In genomic region chr12:54759751-54760150, GRCh38 we compare ENCODE assay signal across 9 cellular contexts.
DNase-seq lines count a peak whose midpoint lies in the region; ATAC-seq and TF ChIP-seq lines count a peak whose summit lies in the region.
"Had no signal": no experiment of that assay in that cellular context is flagged by ENCODE, and none has a peak within 500 bp of the region (broad histone marks: within the 10 kb centered on the region; RNA-seq: fewer than 3 reads in every experiment).

No MANE protein-coding gene starts in this region.

- BruUV-seq in Panc1 (replicated peaks; lab: Mats Ljungman, UMichigan) = no TSS peak

- intact Hi-C loops in Panc1 (cut with micrococcal nuclease; ENCODE audit: unreplicated experiment) (loop anchor here (1.0 kb wide), 1 partner anchor 199 kb away; no protein-coding TSS in a partner anchor), sigmoid colon (cut with DNase I) (no loop called here), left ventricle myocardium superior (cut with micrococcal nuclease) (no loop called here)
- intact Hi-C loops in activated T-helper 1 cell treated with anti-CD3 and anti-CD28 coated beads, Interleukin-12 subunit alpha, Interleukin-12 subunit beta, Interleukin-2, Interleukin-4 antibody, amounts not matched to agents 30 ng/mL and 10 ng/mL and 1 ng/mL, durations not matched to agents 14 hours and 24 hours and 36 hours (cut with micrococcal nuclease) = loop anchor here (1.0 kb wide), 1 partner anchor 199 kb away; no protein-coding TSS in a partner anchor

- no peak overlapping the region for H3K27ac Mint-ChIP-seq in activated T-helper 1 cell treated with anti-CD3 and anti-CD28 coated beads, Interleukin-12 subunit alpha, Interleukin-12 subunit beta, Interleukin-2, Interleukin-4 antibody, amounts not matched to agents 30 ng/mL and 10 ng/mL and 1 ng/mL, durations not matched to agents 14 hours and 24 hours and 36 hours
- H3K27ac Mint-ChIP-seq: T-helper 1 cell treated with Interleukin-12 subunit alpha and Interleukin-12 subunit beta and Interleukin-4 antibody, amounts not matched to agents 30 μg/mL and 1 μg/mL, for 36 hours had no signal

- CTCF ChIA-PET in Panc1 (lab: Charles Lee) = interaction anchor here (0.6 to 0.8 kb wide), 4 partner anchors 197 to 306 kb away, joined by 3 to 6 read pairs (median 4); no protein-coding TSS in a partner anchor

- in situ Hi-C loops in Panc1 (cut with HindIII; ENCODE audit: low pct_unique_long_range_greater_than_20kb, low sequenced_read_pairs) = no loop called here

- ATAC-seq in HG02943 (IDR thresholded peaks at IDR 0.05; ENCODE audit: low read depth, unreplicated experiment) (peak; percentile 63), Panc1 (peak; percentile 87), left ventricle myocardium superior (no peak)

- H3K9me3 ChIP-seq in Panc1 (ENCODE audit: control insufficient read depth, insufficient read depth, low read depth, low read length) = no peaks in the 10 kb centered on the region
- H3K9me3 ChIP-seq in sigmoid colon = peaks cover 0 to 4% (median 0%) of the 10 kb centered on the region in 4 donors

- H3K9me3 Mint-ChIP-seq in activated T-helper 1 cell treated with anti-CD3 and anti-CD28 coated beads, Interleukin-12 subunit alpha, Interleukin-12 subunit beta, Interleukin-2, Interleukin-4 antibody, amounts not matched to agents 30 ng/mL and 10 ng/mL and 1 ng/mL, durations not matched to agents 14 hours and 24 hours and 36 hours = peaks cover 13% of the 10 kb centered on the region

- H3K4me3 Mint-ChIP-seq in activated T-helper 1 cell treated with anti-CD3 and anti-CD28 coated beads, Interleukin-12 subunit alpha, Interleukin-12 subunit beta, Interleukin-2, Interleukin-4 antibody, amounts not matched to agents 30 ng/mL and 10 ng/mL and 1 ng/mL, durations not matched to agents 14 hours and 24 hours and 36 hours = no peak overlapping the region
- H3K4me3 Mint-ChIP-seq: T-helper 1 cell treated with Interleukin-12 subunit alpha and Interleukin-12 subunit beta and Interleukin-4 antibody, amounts not matched to agents 30 μg/mL and 1 μg/mL, for 36 hours had no signal

- DNase-seq in GF-D8 (lab: John Stamatoyannopoulos, UW) (peak; percentile 25), Panc1 (ENCODE audit: low read depth, low spot score) (peak; percentile 18), iPS DF 4.7 (ENCODE audit: extremely low read depth, low spot score) (peak; percentile 66), sigmoid colon (no peak), left ventricle myocardium superior (no peak), NCI-H128 (lab: John Stamatoyannopoulos, UW; ENCODE audit: unreplicated experiment) (no peak)
- DNase-seq in activated T-helper 1 cell treated with anti-CD3 and anti-CD28 coated beads, Interleukin-12 subunit alpha, Interleukin-12 subunit beta, Interleukin-2, Interleukin-4 antibody, amounts not matched to agents 30 ng/mL and 10 ng/mL and 1 ng/mL, durations not matched to agents 14 hours and 24 hours and 36 hours (ENCODE audit: low spot score) = no peak

- no peak overlapping the region for H3K27ac ChIP-seq in Panc1 (ENCODE audit: low read length)
- no peak overlapping the region for H3K27ac ChIP-seq in sigmoid colon

- TF ChIP-seq CTCF in Panc1 (IDR thresholded peaks at IDR 0.05) (peak; percentile 67), sigmoid colon (IDR thresholded peaks at IDR 0.05) (no peak)

- H3K4me1 ChIP-seq in Panc1 (ENCODE audit: control insufficient read depth, insufficient read depth, low read length) = no peaks in the 10 kb centered on the region
- H3K4me1 ChIP-seq in sigmoid colon = no peaks in the 10 kb centered on the region

- no peak for TF ChIP-seq EP300 in sigmoid colon (IDR thresholded peaks at IDR 0.05)

- peaks cover 8% of the 10 kb centered on the region for H3K4me1 Mint-ChIP-seq in activated T-helper 1 cell treated with anti-CD3 and anti-CD28 coated beads, Interleukin-12 subunit alpha, Interleukin-12 subunit beta, Interleukin-2, Interleukin-4 antibody, amounts not matched to agents 30 ng/mL and 10 ng/mL and 1 ng/mL, durations not matched to agents 14 hours and 24 hours and 36 hours (ENCODE audit: low read depth)

- POLR2A ChIA-PET in Panc1 (lab: Charles Lee) = no interaction called here

- WGBS in sigmoid colon, 2 donors = 52 to 56% methylated on average over 1 of the region's 1 CpG

- H3K27me3 ChIP-seq in Panc1 (ENCODE audit: control insufficient read depth, insufficient read depth, low read length) (peaks cover 5% of the 10 kb centered on the region; the same call in 1 of the 2 replicates), sigmoid colon (no peaks in the 10 kb centered on the region)

- peaks cover 12% of the 10 kb centered on the region for H3K27me3 Mint-ChIP-seq in activated T-helper 1 cell treated with anti-CD3 and anti-CD28 coated beads, Interleukin-12 subunit alpha, Interleukin-12 subunit beta, Interleukin-2, Interleukin-4 antibody, amounts not matched to agents 30 ng/mL and 10 ng/mL and 1 ng/mL, durations not matched to agents 14 hours and 24 hours and 36 hours (ENCODE audit: insufficient read depth)

- H3K4me3 ChIP-seq in Panc1 (ENCODE audit: low read depth in 2 of 2, low read length in 2 of 2) (no peak overlapping the region), sigmoid colon (no peak overlapping the region)

- no peaks in the 10 kb centered on the region for H3K36me3 Mint-ChIP-seq in activated T-helper 1 cell treated with anti-CD3 and anti-CD28 coated beads, Interleukin-12 subunit alpha, Interleukin-12 subunit beta, Interleukin-2, Interleukin-4 antibody, amounts not matched to agents 30 ng/mL and 10 ng/mL and 1 ng/mL, durations not matched to agents 14 hours and 24 hours and 36 hours (ENCODE audit: low read depth)

- TF ChIP-seq POLR2A in sigmoid colon (IDR thresholded peaks at IDR 0.05) = no peak

- no peaks in the 10 kb centered on the region for H3K36me3 ChIP-seq in Panc1 (ENCODE audit: control insufficient read depth, insufficient read depth, low read length)
- no peaks in the 10 kb centered on the region for H3K36me3 ChIP-seq in sigmoid colon

Comparison
In these comparisons a context has a peak if more than half of its experiments do, and no peak if none do; other contexts are left out.
1. DNase-seq: peak in GF-D8 (single experiment), Panc1 (single experiment) and iPS DF 4.7 (single experiment); none in sigmoid colon (single experiment), activated T-helper 1 cell treated with anti-CD3 and anti-CD28 coated beads, Interleukin-12 subunit alpha, Interleukin-12 subunit beta, Interleukin-2, Interleukin-4 antibody, amounts not matched to agents 30 ng/mL and 10 ng/mL and 1 ng/mL, durations not matched to agents 14 hours and 24 hours and 36 hours (single experiment), left ventricle myocardium superior (single experiment) and NCI-H128 (single experiment).
2. intact Hi-C loops: an anchor here in Panc1 (1.0 kb wide) and activated T-helper 1 cell treated with anti-CD3 and anti-CD28 coated beads, Interleukin-12 subunit alpha, Interleukin-12 subunit beta, Interleukin-2, Interleukin-4 antibody, amounts not matched to agents 30 ng/mL and 10 ng/mL and 1 ng/mL, durations not matched to agents 14 hours and 24 hours and 36 hours (1.0 kb wide); none called in sigmoid colon and left ventricle myocardium superior.